ENCODE assay signal across 30 cellular contexts in the genomic region with DNA sequence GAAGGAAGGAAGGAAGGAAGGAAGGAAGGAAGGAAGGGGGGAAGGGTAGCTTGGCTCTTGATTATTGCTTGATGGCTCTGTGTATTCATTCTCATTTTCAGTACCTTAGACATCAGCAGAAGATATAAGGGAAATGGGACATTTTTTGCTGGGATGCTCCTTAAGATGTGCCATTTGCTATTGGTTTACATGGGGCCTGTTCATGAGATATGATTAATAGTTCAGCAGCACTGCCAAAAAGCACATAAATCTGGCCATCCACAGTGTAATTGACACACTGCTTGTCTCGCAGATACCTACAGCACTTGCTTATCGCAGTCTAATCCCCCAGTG.
"Had no signal": no experiment of that assay in that cellular context is flagged by ENCODE, and none has a peak within 500 bp of the region (broad histone marks: within the 10 kb centered on the region; RNA-seq: fewer than 3 reads in every experiment).

No MANE protein-coding gene starts in this region.

- H3K36me3 ChIP-seq: adrenal gland, colonic mucosa, esophagus squamous epithelium, gastroesophageal sphincter, heart right ventricle, WERI-Rb-1 had no signal

- FAIRE-seq: endothelial cell of umbilical vein had no signal

- H3K27me3 ChIP-seq: adrenal gland, body of pancreas, colonic mucosa, esophagus squamous epithelium, gastroesophageal sphincter, heart right ventricle had no signal

- H3K4me1 Mint-ChIP-seq: activated naive CD4-positive, alpha-beta T cell treated with anti-CD3 and anti-CD28 coated beads, Interleukin-2, amount 50 U/mL, for 24 hours; activated naive CD8-positive, alpha-beta T cell treated with anti-CD3 and anti-CD28 coated beads for 36 hours; activated naive CD8-positive, alpha-beta T cell treated with anti-CD3 and anti-CD28 coated beads, Interleukin-2, amount 50 U/mL, for 24 hours had no signal

- H3K4me3 Mint-ChIP-seq: activated B cell treated with CpG ODN at 0.5 μM for 24 hours; activated CD8-positive, alpha-beta T cell treated with anti-CD3 and anti-CD28 coated beads for 36 hours; activated naive CD4-positive, alpha-beta T cell treated with anti-CD3 and anti-CD28 coated beads for 36 hours; activated naive CD4-positive, alpha-beta T cell treated with anti-CD3 and anti-CD28 coated beads, Interleukin-2, amount 50 U/mL, for 24 hours; activated naive CD8-positive, alpha-beta T cell treated with anti-CD3 and anti-CD28 coated beads for 36 hours; activated naive CD8-positive, alpha-beta T cell treated with anti-CD3 and anti-CD28 coated beads, Interleukin-2, amount 50 U/mL, for 24 hours; activated T-cell treated with anti-CD3 and anti-CD28 coated beads, Interleukin-2, amount 50 U/mL, for 4 hours; activated T-helper 17 cell treated with anti-CD3 and anti-CD28 coated beads, Interleukin-2, amount 50 U/mL, for 72 hours had no signal

- H3K4me3 ChIP-seq: adrenal gland, body of pancreas, colonic mucosa, esophagus squamous epithelium, gastroesophageal sphincter, heart right ventricle had no signal

- H3K27ac Mint-ChIP-seq: activated B cell treated with CpG ODN at 0.5 μM for 24 hours; activated CD8-positive, alpha-beta T cell treated with anti-CD3 and anti-CD28 coated beads for 36 hours; activated naive CD4-positive, alpha-beta T cell treated with anti-CD3 and anti-CD28 coated beads for 36 hours; activated naive CD4-positive, alpha-beta T cell treated with anti-CD3 and anti-CD28 coated beads, Interleukin-2, amount 50 U/mL, for 24 hours; activated naive CD8-positive, alpha-beta T cell treated with anti-CD3 and anti-CD28 coated beads for 36 hours; activated naive CD8-positive, alpha-beta T cell treated with anti-CD3 and anti-CD28 coated beads, Interleukin-2, amount 50 U/mL, for 24 hours; activated T-helper 17 cell treated with anti-CD3 and anti-CD28 coated beads, Interleukin-2, amount 50 U/mL, for 72 hours had no signal

- DNase-seq: activated B cell treated with CpG ODN at 0.5 μM for 24 hours; activated CD4-positive, alpha-beta T cell treated with anti-CD3 and anti-CD28 coated beads for 48 hours; activated CD4-positive, alpha-beta T cell treated with anti-CD3 and anti-CD28 coated beads, Interleukin-2, amount 50 U/mL, for 1 hour; activated CD4-positive, alpha-beta T cell treated with anti-CD3 and anti-CD28 coated beads, Interleukin-2, amount 50 U/mL, for 48 hours; activated CD8-positive, alpha-beta memory T cell treated with anti-CD3 and anti-CD28 coated beads for 24 hours; activated CD8-positive, alpha-beta T cell treated with anti-CD3 and anti-CD28 coated beads for 36 hours; activated effector memory CD4-positive, alpha-beta T cell treated with Interleukin-2 at 50 U/mL for 16 hours; activated naive CD4-positive, alpha-beta T cell treated with anti-CD3 and anti-CD28 coated beads for 36 hours; activated naive CD8-positive, alpha-beta T cell treated with anti-CD3 and anti-CD28 coated beads for 36 hours; activated naive CD8-positive, alpha-beta T cell treated with anti-CD3 and anti-CD28 coated beads, Interleukin-2, amount 50 U/mL, for 24 hours; activated T-cell treated with anti-CD3 and anti-CD28 coated beads, Interleukin-2, amount 50 U/mL, for 4 hours; adrenal gland; amygdala; aorta; body of pancreas; caudate nucleus; cerebellar nuclear complex; colonic mucosa; effector CD8-positive, alpha-beta T cell; esophagus squamous epithelium; foreskin melanocyte; heart right ventricle; T1000; WERI-Rb-1 had no signal

- ATAC-seq: activated CD4-positive, CD25-positive, alpha-beta regulatory T cell treated with anti-CD3 and anti-CD28 coated beads, Interleukin-2, amount 50 U/mL, for 24 hours; activated CD8-positive, alpha-beta T cell treated with anti-CD3 and anti-CD28 coated beads for 36 hours; activated naive CD8-positive, alpha-beta T cell treated with anti-CD3 and anti-CD28 coated beads, Interleukin-2, amount 50 U/mL, for 24 hours; activated T-cell treated with anti-CD3 and anti-CD28 coated beads, Interleukin-2, amount 50 U/mL, for 4 hours; activated T-helper 17 cell treated with anti-CD3 and anti-CD28 coated beads, Interleukin-2, amount 50 U/mL, for 72 hours; body of pancreas; gastroesophageal sphincter; heart right ventricle had no signal

- H3K4me1 ChIP-seq: adrenal gland, body of pancreas, colonic mucosa, gastroesophageal sphincter had no signal

- H3K27ac ChIP-seq: body of pancreas, colonic mucosa, epithelial cell of prostate, esophagus squamous epithelium, gastroesophageal sphincter, WERI-Rb-1 had no signal

- H3K27me3 Mint-ChIP-seq: activated CD8-positive, alpha-beta T cell treated with anti-CD3 and anti-CD28 coated beads for 36 hours; activated naive CD4-positive, alpha-beta T cell treated with anti-CD3 and anti-CD28 coated beads, Interleukin-2, amount 50 U/mL, for 24 hours; activated naive CD8-positive, alpha-beta T cell treated with anti-CD3 and anti-CD28 coated beads for 36 hours; activated T-helper 17 cell treated with anti-CD3 and anti-CD28 coated beads, Interleukin-2, amount 50 U/mL, for 72 hours had no signal

- H3K9me3 ChIP-seq: adrenal gland, body of pancreas, colonic mucosa had no signal
